Comparison of ENCODE assay signal across 8 cellular contexts in genomic region chr15:43828061-43828657, GRCh38. TPM values are rescaled to one million over a fixed set of nuclear protein-coding genes. Genes with fewer than 3 reads are reported as not detected.
DNase-seq lines count a peak whose midpoint lies in the region; ATAC-seq and TF ChIP-seq lines count a peak whose summit lies in the region.

No MANE protein-coding gene starts in this region.

- no peak overlapping the region for H3K9ac ChIP-seq in parathyroid adenoma

- H3K27me3 ChIP-seq in breast epithelium: no peaks in the 10 kb centered on the region
- H3K27me3 ChIP-seq in parathyroid adenoma (ENCODE audit: control insufficient read depth, insufficient read depth, low read length): no peaks in the 10 kb centered on the region

- intact Hi-C loops in breast epithelium (cut with DNase I; ENCODE audit: low total_unique reads): no loop called here

- POLR2A ChIA-PET in GM10248 (lab: Yijun Ruan, JAX): interaction anchor here (1.0 kb wide), 1 partner anchor 31 kb away, joined by 3 read pairs; no protein-coding TSS in a partner anchor

- CTCF ChIA-PET in GM10248 (lab: Yijun Ruan, JAX): interaction anchor here (0.8 to 1.7 kb wide), 5 partner anchors 9 to 603 kb away, joined by 3 to 7 read pairs (median 4); no protein-coding TSS in a partner anchor

- peak; percentile 27 for DNase-seq in GM10248 (ENCODE audit: extremely low spot score)
- DNase-seq in NB4 (ENCODE audit: low read depth): peak; percentile 24
- no peak for DNase-seq in breast epithelium (ENCODE audit: low spot score in 2 of 2)
- no peak for DNase-seq in islet precursor cell
- DNase-seq in HCEC 1CT: no peak
- DNase-seq in anterior cingulate cortex (lab: John Stamatoyannopoulos, UW): no peak

- TF ChIP-seq CTCF in GM10248 (IDR thresholded peaks at IDR 0.05; ENCODE audit: control extremely low read depth, extremely low read depth, low read depth, missing control alignments) (no peak), NB4 (IDR thresholded peaks at IDR 0.05; ENCODE audit: low read depth, low read length) (no peak), breast epithelium (IDR thresholded peaks at IDR 0.05) (no peak), parathyroid adenoma (IDR thresholded peaks at IDR 0.05) (no peak)

- H2AFZ ChIP-seq in parathyroid adenoma: peak overlapping the region; percentile 20

- TF ChIP-seq POLR2A in NB4 (IDR thresholded peaks at IDR 0.05; ENCODE audit: extremely low read depth, insufficient read length) (no peak), breast epithelium (IDR thresholded peaks at IDR 0.05) (no peak)

- ATAC-seq in GM18861 (IDR thresholded peaks at IDR 0.05; ENCODE audit: unreplicated experiment): no peak

- H3K4me1 ChIP-seq in breast epithelium (peaks cover 0 to 5% of the 10 kb centered on the region in 2 donors), parathyroid adenoma (no peaks in the 10 kb centered on the region)

- peak overlapping the region in 1 of 2 donors; percentile 70 for H3K27ac ChIP-seq in breast epithelium
- H3K27ac ChIP-seq in parathyroid adenoma: no peak overlapping the region

- no peak overlapping the region for H3K4me2 ChIP-seq in parathyroid adenoma (ENCODE audit: low read length)

- H3K4me3 ChIP-seq in NB4 (ENCODE audit: low read depth, low read length) (peak overlapping the region; percentile 95), breast epithelium (peak overlapping the region in 2 of 3 donors; percentile 58 to 66), parathyroid adenoma (ENCODE audit: low read depth, low read length) (no peak overlapping the region)

- H3K36me3 ChIP-seq in breast epithelium (no peaks in the 10 kb centered on the region), parathyroid adenoma (ENCODE audit: control insufficient read depth, insufficient read depth, low read length) (no peaks in the 10 kb centered on the region)

- peaks cover 7% of the 10 kb centered on the region for H3K79me2 ChIP-seq in parathyroid adenoma

- no peaks in the 10 kb centered on the region for H3K9me3 ChIP-seq in breast epithelium
- no peaks in the 10 kb centered on the region for H3K9me3 ChIP-seq in parathyroid adenoma (ENCODE audit: control insufficient read depth, low read length)

RNA-seq across cellular contexts. Expression of gene WDR76, which starts 1.4 kb away (rescaled TPM):
- total RNA-seq in breast epithelium: 1 to 10 TPM; 4.2 to 4.6 (median 4.5) TPM

RNA-seq across cellular contexts. Expression of gene MFAP1, which starts 3.7 kb away (rescaled TPM):
- total RNA-seq in breast epithelium: 10 to 100 TPM; 14.4 to 26.3 (median 15.7) TPM

RNA-seq across cellular contexts. Expression of gene HYPK, which starts 27.8 kb away (rescaled TPM):
- total RNA-seq in breast epithelium: 10 to 100 TPM in 2 of 3 donors, 1 to 10 TPM in 1; 9.5 to 17.7 (median 11.2) TPM

RNA-seq across cellular contexts. Expression of gene SERINC4, which starts 28.1 kb away (rescaled TPM):
- under 1 TPM in 1 of 3 donors, not detected in 2; 0.16 TPM for total RNA-seq in breast epithelium

RNA-seq across cellular contexts. Expression of gene SERF2, which starts 36.0 kb away (rescaled TPM):
- total RNA-seq in breast epithelium: 100 to 1,000 TPM; 653 to 916 (median 695) TPM

Comparison
In these comparisons a context has a peak if more than half of its experiments do, and no peak if none do; other contexts are left out.
1. DNase-seq: peak in GM10248 (single experiment) and NB4 (single experiment); none in breast epithelium (0 of 2), islet precursor cell (single experiment), HCEC 1CT (single experiment) and anterior cingulate cortex (0 of 58).